Comparison of ENCODE assay signal across 24 cellular contexts in genomic region chr2:31931916-31932315, GRCh38.
"Had no signal": no experiment of that assay in that cellular context is flagged by ENCODE, and none has a peak within 500 bp of the region (broad histone marks: within the 10 kb centered on the region; RNA-seq: fewer than 3 reads in every experiment).

No MANE protein-coding gene starts in this region.

- H3K27me3 Mint-ChIP-seq: activated naive CD8-positive, alpha-beta T cell treated with anti-CD3 and anti-CD28 coated beads for 36 hours; naive thymus-derived CD4-positive, alpha-beta T cell; T-helper 17 cell had no signal

- H3K27me3 ChIP-seq: breast epithelium, sigmoid colon, upper lobe of left lung had no signal

- H3K4me1 Mint-ChIP-seq: neural crest cell had no signal

- DNase-seq: activated CD4-positive, alpha-beta T cell treated with anti-CD3 and anti-CD28 coated beads for 4 hours; activated CD4-positive, alpha-beta T cell treated with anti-CD3 and anti-CD28 coated beads, Interleukin-2, amount 50 U/mL, for 48 hours; activated CD4-positive, CD25-positive, alpha-beta regulatory T cell; activated naive CD4-positive, alpha-beta T cell treated with Interleukin-2 at 50 U/mL for 16 hours; activated naive CD8-positive, alpha-beta T cell treated with anti-CD3 and anti-CD28 coated beads for 36 hours; activated T-cell treated with anti-CD3 and anti-CD28 coated beads, Interleukin-2, amount 50 U/mL, for 48 hours; amniotic stem cell; cortex of kidney; foreskin fibroblast; lower lobe of right lung; naive thymus-derived CD4-positive, alpha-beta T cell; occipital lobe; retina; sigmoid colon; stimulated activated CD4-positive, alpha-beta T cell treated with anti-CD3 and anti-CD28 coated beads, Interleukin-2, amount 100 ng/mL, for 48 hours; stimulated activated CD8-positive, alpha-beta memory T cell treated with anti-CD3 and anti-CD28 coated beads, Interleukin-4, amount 100 ng/mL, for 48 hours; stimulated activated naive CD4-positive, alpha-beta T cell; T-helper 17 cell; upper lobe of left lung had no signal

- H3K9me3 Mint-ChIP-seq: activated naive CD8-positive, alpha-beta T cell treated with anti-CD3 and anti-CD28 coated beads for 36 hours; naive thymus-derived CD4-positive, alpha-beta T cell; neural crest cell had no signal

- H3K27ac ChIP-seq: breast epithelium, epithelial cell of prostate, lower lobe of right lung, sigmoid colon, thoracic aorta, upper lobe of left lung had no signal

- H3K4me3 Mint-ChIP-seq: activated naive CD8-positive, alpha-beta T cell treated with anti-CD3 and anti-CD28 coated beads for 36 hours; naive thymus-derived CD4-positive, alpha-beta T cell; neural crest cell; T-helper 17 cell had no signal

- H3K36me3 ChIP-seq: lower lobe of right lung, sigmoid colon, upper lobe of left lung had no signal

- ATAC-seq: left lobe of liver; lower lobe of right lung; naive thymus-derived CD4-positive, alpha-beta T cell; T-helper 17 cell had no signal

- H3K4me1 ChIP-seq: breast epithelium, lower lobe of right lung, sigmoid colon, upper lobe of left lung had no signal

- H3K4me3 ChIP-seq: breast epithelium, lower lobe of right lung, sigmoid colon, thoracic aorta, upper lobe of left lung had no signal

- H3K9me3 ChIP-seq: breast epithelium, lower lobe of right lung, sigmoid colon, thoracic aorta, upper lobe of left lung had no signal

- H3K27ac Mint-ChIP-seq: activated naive CD8-positive, alpha-beta T cell treated with anti-CD3 and anti-CD28 coated beads for 36 hours had no signal
